In genomic region chr1:12540580-12541273, GRCh38 we compare ENCODE assay signal across 14 cellular contexts.
DNase-seq lines count a peak whose midpoint lies in the region; ATAC-seq and TF ChIP-seq lines count a peak whose summit lies in the region.
"Had no signal": no experiment of that assay in that cellular context is flagged by ENCODE, and none has a peak within 500 bp of the region (broad histone marks: within the 10 kb centered on the region; RNA-seq: fewer than 3 reads in every experiment).

No MANE protein-coding gene starts in this region.

- H3K4me3 ChIP-seq in heart left ventricle (peak overlapping the region in 1 of 12 donors; percentile 3), transverse colon (no peak overlapping the region), BE2C (ENCODE audit: low read depth, low read length) (no peak overlapping the region)

- TF ChIP-seq POLR2A in heart left ventricle (IDR thresholded peaks at IDR 0.05), result no peak
- no peak for TF ChIP-seq POLR2A in transverse colon (IDR thresholded peaks at IDR 0.05)

- 73 to 83% (median 79%) methylated on average over 13 to 17 of the region's 17 CpGs for WGBS in heart left ventricle, 4 donors
- WGBS in transverse colon (ENCODE audit: low coverage in 1 of 2), 2 donors, result 90% methylated on average over 17 of the region's 17 CpGs; no CpG with 5 or more reads in 1 of the 2 donors

- peak; percentile 25 for DNase-seq in activated effector memory CD4-positive, alpha-beta T cell treated with anti-CD3 and anti-CD28 coated beads, Interleukin-2, amount 50 U/mL, for 16 hours
- DNase-seq in activated effector memory CD4-positive, alpha-beta T cell treated with Interleukin-2 at 50 U/mL for 16 hours, result no peak
- DNase-seq in heart left ventricle, result no peak
- no peak for DNase-seq in transverse colon
- no peak for DNase-seq in activated CD4-positive, alpha-beta T cell treated with anti-CD3 and anti-CD28 coated beads, Interleukin-2, amount 50 U/mL, for 1 hour
- no peak for DNase-seq in BE2C
- DNase-seq in A172 (ENCODE audit: low spot score), result no peak
- DNase-seq: cerebellar nuclear complex, NCI-H1436, NCI-H774 had no signal

- H3K9me3 ChIP-seq in heart left ventricle (peaks cover 0 to 8% (median 2%) of the 10 kb centered on the region in 12 donors), transverse colon (peaks cover 0 to 2% of the 10 kb centered on the region in 2 donors), BE2C (no peaks in the 10 kb centered on the region)

- intact Hi-C loops in heart left ventricle (cut with DNase I) (loop anchor here in 2 of 10 donors (5.0 kb wide), 1 partner anchor 77 kb away; the partner anchor contains the start of gene DHRS3 (in 2 of the 2)), transverse colon (cut with DNase I; ENCODE audit: low total_unique reads) (no loop called here)

- H3K27me3 Mint-ChIP-seq in nephron (ENCODE audit: low read depth), result no peaks in the 10 kb centered on the region

- TF ChIP-seq EP300 in transverse colon (IDR thresholded peaks at IDR 0.05; ENCODE audit: low read depth), result no peak

- peaks cover 48% of the 10 kb centered on the region for H3K4me1 Mint-ChIP-seq in nephron

- peaks cover 14% of the 10 kb centered on the region for H3K36me3 Mint-ChIP-seq in nephron (ENCODE audit: low read depth)

- no peak for ATAC-seq in heart left ventricle
- ATAC-seq: activated CD4-positive, CD25-positive, alpha-beta regulatory T cell treated with anti-CD3 and anti-CD28 coated beads, Interleukin-2, amount 50 U/mL, for 24 hours had no signal

- H3K27ac ChIP-seq in heart left ventricle (peak overlapping the region in 11 of 12 donors; percentile 10 to 83 (median 39)), transverse colon (peak overlapping the region; percentile 72 to 88 (median 74))
- H3K27ac ChIP-seq: 22Rv1 had no signal

- H3K4me1 ChIP-seq in heart left ventricle, result peaks cover 0 to 37% (median 15%) of the 10 kb centered on the region in 12 donors
- peaks cover 8 to 28% (median 11%) of the 10 kb centered on the region in 4 donors for H3K4me1 ChIP-seq in transverse colon
- no peaks in the 10 kb centered on the region for H3K4me1 ChIP-seq in BE2C

- TF ChIP-seq CTCF in heart left ventricle (IDR thresholded peaks at IDR 0.05) (no peak), nephron (IDR thresholded peaks at IDR 0.05; ENCODE audit: unreplicated experiment in 3 of 3) (no peak), transverse colon (IDR thresholded peaks at IDR 0.05) (no peak), BE2C (IDR thresholded peaks at IDR 0.05; ENCODE audit: low read depth, low read length) (no peak)

- peak overlapping the region in 1 of 3 experiments; percentile 31 for H3K4me3 Mint-ChIP-seq in nephron
- H3K4me3 Mint-ChIP-seq: activated T-helper 1 cell treated with anti-CD3 and anti-CD28 coated beads, Interleukin-12 subunit alpha, Interleukin-12 subunit beta, Interleukin-2, Interleukin-4 antibody, amounts not matched to agents 30 ng/mL and 10 ng/mL and 1 ng/mL, durations not matched to agents 14 hours and 24 hours and 36 hours had no signal

- in situ Hi-C loops in transverse colon (cut with MboI; ENCODE audit: low pct_ligation_motif_present in 1 of 4, low pct_unique_long_range_greater_than_20kb in 1 of 4, low sequenced_read_pairs in 3 of 4), result no loop called here

- H3K9me3 Mint-ChIP-seq in nephron, result peaks cover 19% of the 10 kb centered on the region

- H3K36me3 ChIP-seq in heart left ventricle (no peaks in the 10 kb centered on the region), transverse colon (no peaks in the 10 kb centered on the region), BE2C (no peaks in the 10 kb centered on the region)

- H3K27ac Mint-ChIP-seq in nephron, result peak overlapping the region; percentile 84 to 96 (median 88)
- H3K27ac Mint-ChIP-seq: activated T-helper 1 cell treated with anti-CD3 and anti-CD28 coated beads, Interleukin-12 subunit alpha, Interleukin-12 subunit beta, Interleukin-2, Interleukin-4 antibody, amounts not matched to agents 30 ng/mL and 10 ng/mL and 1 ng/mL, durations not matched to agents 14 hours and 24 hours and 36 hours had no signal

- H3K27me3 ChIP-seq in heart left ventricle, result no peaks in the 10 kb centered on the region
- H3K27me3 ChIP-seq in transverse colon, result no peaks in the 10 kb centered on the region
- H3K27me3 ChIP-seq in BE2C, result no peaks in the 10 kb centered on the region
